8 cellular contexts compared by ENCODE assay signal in genomic region chr6:57316581-57317059, GRCh38. TPM values are rescaled to one million over a fixed set of nuclear protein-coding genes. Genes with fewer than 3 reads are reported as not detected.
DNase-seq lines count a peak whose midpoint lies in the region; ATAC-seq and TF ChIP-seq lines count a peak whose summit lies in the region.

No MANE protein-coding gene starts in this region.

- H3K9me3 Mint-ChIP-seq in CD14-positive monocyte = peaks cover 0 to 4% (median 0%) of the 10 kb centered on the region in 7 donors

- no peaks in the 10 kb centered on the region for H3K27me3 ChIP-seq in lung (ENCODE audit: control insufficient read depth, insufficient read depth)

- H3K27ac Mint-ChIP-seq in CD14-positive monocyte = peak overlapping the region; percentile 69 to 93 (median 80)

- H3K36me3 ChIP-seq in lung (ENCODE audit: control insufficient read depth in 2 of 2, insufficient read depth in 2 of 2, low read length in 2 of 2) = peaks cover 2 to 7% of the 10 kb centered on the region in 2 donors

- no peaks in the 10 kb centered on the region for H3K9me3 ChIP-seq in lung (ENCODE audit: control insufficient read depth in 2 of 2, insufficient read depth in 1 of 2, low read length in 1 of 2)

- peak; percentile 86 for ATAC-seq in GM19324 (IDR thresholded peaks at IDR 0.05; ENCODE audit: low FRiP score, unreplicated experiment)
- peak; percentile 91 for ATAC-seq in HG03469 (IDR thresholded peaks at IDR 0.05; ENCODE audit: unreplicated experiment)
- peak; percentile 90 for ATAC-seq in lung (ENCODE audit: insufficient read depth, low FRiP score)

- H3K27ac ChIP-seq in lung (ENCODE audit: low read depth in 1 of 2, low read length in 1 of 2) = peak overlapping the region; percentile 61 to 74

- intact Hi-C loops in CD14-positive monocyte (cut with micrococcal nuclease) = loop anchor here (5.0 kb wide), 1 partner anchor 414 kb away; no protein-coding TSS in a partner anchor

- TF ChIP-seq CTCF in CD14-positive monocyte (IDR thresholded peaks at IDR 0.05) = peak; percentile 84
- peak; percentile 86 for TF ChIP-seq CTCF in lung (IDR thresholded peaks at IDR 0.05; ENCODE audit: control extremely low read depth, extremely low read depth)

- no peaks in the 10 kb centered on the region for H3K4me1 ChIP-seq in lung (ENCODE audit: control insufficient read depth in 2 of 2, insufficient read depth in 2 of 2, low read length in 2 of 2)

- H3K4me3 ChIP-seq in lung = peak overlapping the region; percentile 49

- DNase-seq in CD14-positive monocyte (ENCODE audit: low spot score) (peak; percentile 63), NCI-H69 (lab: John Stamatoyannopoulos, UW) (peak; percentile 93), lung (ENCODE audit: low spot score) (peak; percentile 81)
- DNase-seq in activated CD4-positive, alpha-beta T cell treated with anti-CD3 and anti-CD28 coated beads, Interleukin-2, amount 50 U/mL, for 48 hours = peak; percentile 80 to 86
- DNase-seq in effector CD4-positive, alpha-beta T cell = peak; percentile 70
- DNase-seq in stimulated activated CD4-positive, alpha-beta T cell treated with anti-CD3 and anti-CD28 coated beads, TNF-alpha, amount 100 ng/mL, for 48 hours (ENCODE audit: low read depth in 3 of 3) = peak; percentile 60 to 71 (median 65)

- H3K4me1 Mint-ChIP-seq in CD14-positive monocyte = peaks cover 19% of the 10 kb centered on the region

- WGBS in lung, 2 donors = 0% methylated on average over 26 of the region's 26 CpGs

- peaks cover 0 to 7% (median 6%) of the 10 kb centered on the region in 3 donors for H3K27me3 Mint-ChIP-seq in CD14-positive monocyte (ENCODE audit: low read depth in 3 of 3)

- H3K36me3 Mint-ChIP-seq in CD14-positive monocyte = peaks cover 20 to 24% of the 10 kb centered on the region in 2 donors

- H3K4me3 Mint-ChIP-seq in CD14-positive monocyte = peak overlapping the region; percentile 95 to 98

RNA-seq across cellular contexts. Expression of gene PRIM2, which starts 0.8 kb away (rescaled TPM):
- polyA plus RNA-seq in CD14-positive monocyte (1 to 10 TPM; 4.2 to 5.1 TPM), lung (1 to 10 TPM; 4.0 to 4.6 TPM)
- 10 to 100 TPM in 1 of 2 donors, 1 to 10 TPM in 1; 8.6 to 21.8 TPM for total RNA-seq in lung

Comparison
In these comparisons a context has a peak if more than half of its experiments do, and no peak if none do; other contexts are left out.
1. Peak in every context shown above with its lines: DNase-seq, ATAC-seq, H3K4me3 ChIP-seq and H3K27ac ChIP-seq.